In the genomic region with DNA sequence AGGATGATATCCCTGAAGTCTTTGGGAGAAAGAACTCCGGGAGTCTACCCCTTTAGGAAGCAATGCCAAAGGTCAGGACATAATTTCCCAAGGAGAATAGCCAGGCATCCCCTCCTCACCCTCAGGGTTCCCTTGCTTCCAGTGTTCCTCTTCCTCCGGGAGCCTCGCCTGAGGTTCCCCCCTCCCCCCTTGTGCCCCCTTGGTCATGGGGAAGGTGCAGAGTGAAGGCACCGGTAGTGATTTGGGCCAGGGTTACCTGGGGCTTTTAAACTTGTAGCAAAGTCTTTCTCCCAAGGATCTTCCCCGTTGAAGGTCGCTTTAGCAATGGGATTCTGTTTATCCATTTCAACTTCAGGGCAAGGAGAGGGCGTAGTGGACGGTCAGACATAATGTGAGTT, we compare ENCODE assay signal across 10 cellular contexts. TPM values are rescaled to one million over a fixed set of nuclear protein-coding genes. Genes with fewer than 3 reads are reported as not detected.
DNase-seq lines count a peak whose midpoint lies in the region; ATAC-seq, FAIRE-seq and TF ChIP-seq lines count a peak whose summit lies in the region.
"Had no signal": no experiment of that assay in that cellular context is flagged by ENCODE, and none has a peak within 500 bp of the region (broad histone marks: within the 10 kb centered on the region; RNA-seq: fewer than 3 reads in every experiment).

No MANE protein-coding gene starts in this region.

- TF ChIP-seq RAD21 in A549 (conservative IDR thresholded peaks at IDR 0.05 in 1 of 2, IDR thresholded peaks at IDR 0.05 in 1 of 2), result no peak

- 49% methylated on average over 8 of the region's 8 CpGs for WGBS in A549 (ENCODE audit: missing lambda C conversion rate)
- WGBS in ectodermal cell, 2 experiments, result 9 to 11% methylated on average over 8 of the region's 8 CpGs

- H3K4me3 ChIP-seq in A549, result peak overlapping the region; percentile 86
- peak overlapping the region; percentile 47 for H3K4me3 ChIP-seq in ectodermal cell (ENCODE audit: insufficient read depth, low read depth, low read length)
- H3K4me3 ChIP-seq: K562 had no signal

- DNase-seq in A549 (ENCODE audit: low read depth in 1 of 2, low spot score in 1 of 2) (no peak), HEK293T (ENCODE audit: extremely low spot score) (no peak), NCI-H226 (no peak), CD14-positive monocyte (ENCODE audit: low spot score) (no peak), NCI-H1092 (lab: John Stamatoyannopoulos, UW) (no peak)

- H3K4me3 Mint-ChIP-seq in nephron, result peak overlapping the region; percentile 85 to 90 (median 89)
- peak overlapping the region in 1 of 2 donors; percentile 83 for H3K4me3 Mint-ChIP-seq in CD14-positive monocyte

- CTCF ChIA-PET in A549 (lab: Yijun Ruan, JAX) (interaction anchor here (2.1 kb wide), 1 partner anchor 324 kb away, joined by 6 read pairs; no protein-coding TSS in a partner anchor), HEK293T (lab: Yijun Ruan, JAX) (no interaction called here)

- peak overlapping the region; percentile 97 for H3K4me2 ChIP-seq in A549

- intact Hi-C loops in CD14-positive monocyte (cut with micrococcal nuclease), result no loop called here

- H3K4me1 ChIP-seq in A549 (peaks cover 11% of the 10 kb centered on the region; the same call in 2 of the 3 replicates), ectodermal cell (ENCODE audit: control insufficient read depth, insufficient read depth, low read length) (peaks cover 8% of the 10 kb centered on the region)

- H3K27me3 ChIP-seq in ectodermal cell (ENCODE audit: control insufficient read depth, insufficient read depth, low read length, poor library complexity, severe bottlenecking), result peaks cover 59% of the 10 kb centered on the region

- POLR2A ChIA-PET in A549 (lab: Yijun Ruan, JAX) (no interaction called here), HEK293T (lab: Yijun Ruan, JAX) (no interaction called here)

- peaks cover 12% of the 10 kb centered on the region; the same call in 1 of the 3 replicates for H3K9me3 ChIP-seq in A549
- H3K9me3 ChIP-seq in ectodermal cell (ENCODE audit: control insufficient read depth, low read length), result no peaks in the 10 kb centered on the region

- TF ChIP-seq POLR2A in A549 (IDR thresholded peaks at IDR 0.05; ENCODE audit: low read length), result no peak

- no peak for FAIRE-seq in A549 (lab: Jason Lieb, UNC)
- FAIRE-seq: frontal cortex, K562 had no signal

- TF ChIP-seq CTCF in A549 (IDR thresholded peaks at IDR 0.05) (no peak), nephron (IDR thresholded peaks at IDR 0.05; ENCODE audit: unreplicated experiment in 3 of 3) (no peak), CD14-positive monocyte (IDR thresholded peaks at IDR 0.05) (no peak)

- H3K4me1 Mint-ChIP-seq in nephron (peaks cover 7% of the 10 kb centered on the region), CD14-positive monocyte (peaks cover 8% of the 10 kb centered on the region)

- H3K36me3 ChIP-seq in ectodermal cell (ENCODE audit: control insufficient read depth, insufficient read depth, low read length), result no peaks in the 10 kb centered on the region

- ATAC-seq in A549 (no peak), HG02884 (IDR thresholded peaks at IDR 0.05; ENCODE audit: unreplicated experiment) (no peak)
- ATAC-seq: K562 had no signal

- no peak overlapping the region for H3K27ac ChIP-seq in A549
- H3K27ac ChIP-seq in ectodermal cell (ENCODE audit: insufficient read depth, low read depth, low read length, poor library complexity, severe bottlenecking), result no peak overlapping the region

- H3K36me3 Mint-ChIP-seq in nephron (ENCODE audit: low read depth), result peaks cover 3% of the 10 kb centered on the region
- H3K36me3 Mint-ChIP-seq in CD14-positive monocyte, result peaks cover 0 to 2% of the 10 kb centered on the region in 2 donors

- H3K27me3 Mint-ChIP-seq in nephron (ENCODE audit: low read depth) (peaks cover 59% of the 10 kb centered on the region), CD14-positive monocyte (ENCODE audit: low read depth in 3 of 3) (peaks cover 57 to 75% (median 59%) of the 10 kb centered on the region in 3 donors)

- H3K27ac Mint-ChIP-seq in nephron (peak overlapping the region in 1 of 3 experiments; percentile 41), CD14-positive monocyte (no peak overlapping the region)

- no peak for TF ChIP-seq EP300 in A549 (IDR thresholded peaks at IDR 0.05)

- no peaks in the 10 kb centered on the region for H3K9me3 Mint-ChIP-seq in nephron
- H3K9me3 Mint-ChIP-seq in CD14-positive monocyte, result peaks cover 0 to 14% (median 8%) of the 10 kb centered on the region in 7 donors

TF ChIP-seq in A549, 52 proteins besides CTCF, POLR2A, EP300 and RAD21:
- TF ChIP-seq NFE2L2 (conservative IDR thresholded peaks at IDR 0.05; ENCODE audit: low read length) (no peak), ZC3H11A (IDR thresholded peaks at IDR 0.05) (no peak), PHF8 (IDR thresholded peaks at IDR 0.05; ENCODE audit: borderline replicate concordance, low read depth) (no peak), RCOR1 (IDR thresholded peaks at IDR 0.05; ENCODE audit: low read depth, low read length) (no peak), KDM1A (IDR thresholded peaks at IDR 0.05; ENCODE audit: low read depth) (no peak), KDM5A (IDR thresholded peaks at IDR 0.05) (no peak), MAZ (IDR thresholded peaks at IDR 0.05; ENCODE audit: borderline replicate concordance, low read depth, low read length) (no peak), ZNF302 (CRISPR knock-in tag; IDR thresholded peaks at IDR 0.05) (no peak)
- TF ChIP-seq, protein P1, sequence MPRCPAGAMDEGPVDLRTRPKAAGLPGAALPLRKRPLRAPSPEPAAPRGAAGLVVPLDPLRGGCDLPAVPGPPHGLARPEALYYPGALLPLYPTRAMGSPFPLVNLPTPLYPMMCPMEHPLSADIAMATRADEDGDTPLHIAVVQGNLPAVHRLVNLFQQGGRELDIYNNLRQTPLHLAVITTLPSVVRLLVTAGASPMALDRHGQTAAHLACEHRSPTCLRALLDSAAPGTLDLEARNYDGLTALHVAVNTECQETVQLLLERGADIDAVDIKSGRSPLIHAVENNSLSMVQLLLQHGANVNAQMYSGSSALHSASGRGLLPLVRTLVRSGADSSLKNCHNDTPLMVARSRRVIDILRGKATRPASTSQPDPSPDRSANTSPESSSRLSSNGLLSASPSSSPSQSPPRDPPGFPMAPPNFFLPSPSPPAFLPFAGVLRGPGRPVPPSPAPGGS (IDR thresholded peaks at IDR 0.05), result no peak

TF ChIP-seq in HEK293T, 16 proteins besides CTCF, POLR2A, EP300 and RAD21:
- 0 out of 2 replicates have a peak, but pooled peaks have one; percentile 3 for TF ChIP-seq L3MBTL2 (conservative IDR thresholded peaks at IDR 0.05)
- TF ChIP-seq ELF4 (IDR thresholded peaks at IDR 0.05), result no peak

RNA-seq across cellular contexts. Expression of a gene that starts 1.2 kb away (rescaled TPM):
- polyA plus RNA-seq in A549 (2011; rRNA removed) (0.18 and 0.30 TPM in 2 replicates), A549 (2017; fragmentation: RNase III; extraction: RNeasy Plus Mini Kit Qiagen cat#74134 plus additional on column Dnase treatment) (0.39 to 0.50 TPM (median 0.45 TPM) in 3 replicates), CD14-positive monocyte (not detected)
- polyA plus RNA-seq in A549 (2012; cell fraction: cytosol; rRNA removed), result 0.19 and 0.25 TPM in 2 replicates
- polyA plus RNA-seq in A549 (2012; cell fraction: nucleus; rRNA removed), result 0.06 and 0.19 TPM in 2 replicates
- 0.29 and 0.41 TPM in 2 replicates for polyA minus RNA-seq in A549 (2011; rRNA and poly(A)+ RNA removed)
- polyA plus RNA-seq in ectodermal cell (2013, experiment 1 of 4), result 4.0 TPM
- polyA plus RNA-seq in ectodermal cell (2013, experiment 2 of 4), result 2.8 TPM
- 3.5 TPM for polyA plus RNA-seq in ectodermal cell (2013, experiment 3 of 4)
- 2.6 TPM for polyA plus RNA-seq in ectodermal cell (2013, experiment 4 of 4)
- polyA plus RNA-seq: K562 had no signal
